1 cellular context compared by ENCODE assay signal in genomic region chr6:33276864-33277662, GRCh38.
TF ChIP-seq lines count a peak whose summit lies in the region.

Gene B3GALT4, plus strand, starts transcription at chr6:33277123. Its CDS starts 297 bp downstream, at chr6:33277420.

TF ChIP-seq in HEK293, 187 proteins besides CTCF, POLR2A, EP300 and RAD21 (continued from another document and continues in another):
- TF ChIP-seq ZNF514 (tag by site-specific recombination; IDR thresholded peaks at IDR 0.05) (no peak), REST (tag by site-specific recombination; IDR thresholded peaks at IDR 0.05) (no peak), ZNF311 (tag by site-specific recombination; IDR thresholded peaks at IDR 0.05; ENCODE audit: borderline replicate concordance) (no peak), ZNF560 (tag by site-specific recombination; IDR thresholded peaks at IDR 0.05; ENCODE audit: borderline replicate concordance) (no peak), TSHZ1 (tag by site-specific recombination; IDR thresholded peaks at IDR 0.05; ENCODE audit: borderline replicate concordance) (no peak), ZSCAN23 (tag by site-specific recombination; IDR thresholded peaks at IDR 0.05) (no peak), ZNF626 (tag by site-specific recombination; IDR thresholded peaks at IDR 0.05) (no peak; the same call in 1 of the 2 replicates), ZNF114 (tag by site-specific recombination; IDR thresholded peaks at IDR 0.05) (no peak), OSR2 (tag by site-specific recombination; IDR thresholded peaks at IDR 0.05) (peak; percentile 24; the same call in 1 of the 2 replicates), ZNF280C (tag by site-specific recombination; IDR thresholded peaks at IDR 0.05) (no peak), ZNF645 (tag by site-specific recombination; IDR thresholded peaks at IDR 0.05) (no peak), ZEB2 (tag by site-specific recombination; IDR thresholded peaks at IDR 0.05) (peak; percentile 95), ZNF510 (tag by site-specific recombination; IDR thresholded peaks at IDR 0.05; ENCODE audit: insufficient replicate concordance) (no peak), ZNF701 (tag by site-specific recombination; IDR thresholded peaks at IDR 0.05) (no peak), ZNF433 (tag by site-specific recombination; IDR thresholded peaks at IDR 0.05; ENCODE audit: low read depth) (no peak), ZXDB (tag by site-specific recombination; IDR thresholded peaks at IDR 0.05) (peak; percentile 64), ZNF704 (tag by site-specific recombination; IDR thresholded peaks at IDR 0.05) (no peak), ZNF157 (tag by site-specific recombination; IDR thresholded peaks at IDR 0.05) (no peak), SCRT2 (tag by site-specific recombination; IDR thresholded peaks at IDR 0.05) (no peak), SCRT1 (tag by site-specific recombination; IDR thresholded peaks at IDR 0.05; ENCODE audit: borderline replicate concordance) (no peak), ZNF776 (tag by site-specific recombination; IDR thresholded peaks at IDR 0.05; ENCODE audit: borderline replicate concordance) (no peak), ZNF544 (tag by site-specific recombination; IDR thresholded peaks at IDR 0.05) (no peak), PRDM10 (tag by site-specific recombination; IDR thresholded peaks at IDR 0.05) (peak; percentile 75), ZNF132 (tag by site-specific recombination; IDR thresholded peaks at IDR 0.05; ENCODE audit: borderline replicate concordance) (no peak), ZNF274 (IDR thresholded peaks at IDR 0.05; ENCODE audit: low read length) (no peak), ZNF274 (tag by site-specific recombination; IDR thresholded peaks at IDR 0.05; ENCODE audit: borderline replicate concordance) (no peak), ZNF791 (tag by site-specific recombination; IDR thresholded peaks at IDR 0.05) (no peak), WT1 (tag by site-specific recombination; IDR thresholded peaks at IDR 0.05) (peak; percentile 71), FEZF1 (tag by site-specific recombination; IDR thresholded peaks at IDR 0.05) (no peak), ZBTB17 (tag by site-specific recombination; IDR thresholded peaks at IDR 0.05) (peak; percentile 86), KLF1 (tag by site-specific recombination; IDR thresholded peaks at IDR 0.05) (peak; percentile 71), ZNF366 (tag by site-specific recombination; conservative IDR thresholded peaks at IDR 0.05) (no peak), ZNF610 (tag by site-specific recombination; IDR thresholded peaks at IDR 0.05; ENCODE audit: borderline replicate concordance) (peak; percentile 94), ZNF518A (tag by site-specific recombination; conservative IDR thresholded peaks at IDR 0.05; ENCODE audit: low read depth) (no peak), PBX3 (CRISPR knock-in tag; IDR thresholded peaks at IDR 0.05) (peak; percentile 89), ZNF624 (tag by site-specific recombination; IDR thresholded peaks at IDR 0.05) (no peak), ZNF140 (tag by site-specific recombination; IDR thresholded peaks at IDR 0.05) (no peak), ZNF10 (tag by site-specific recombination; IDR thresholded peaks at IDR 0.05) (no peak), ZBTB1 (tag by site-specific recombination; IDR thresholded peaks at IDR 0.05) (no peak), ZNF777 (tag by site-specific recombination; IDR thresholded peaks at IDR 0.05; ENCODE audit: borderline replicate concordance) (no peak)
